8 cellular contexts compared by ENCODE assay signal in genomic region chr7:30286749-30287148, GRCh38. TPM values are rescaled to one million over a fixed set of nuclear protein-coding genes. Genes with fewer than 3 reads are reported as not detected.
DNase-seq lines count a peak whose midpoint lies in the region; ATAC-seq and TF ChIP-seq lines count a peak whose summit lies in the region.

No MANE protein-coding gene starts in this region.

- 68 to 89% (median 88%) methylated on average over 11 of the region's 11 CpGs for WGBS in heart left ventricle, 4 donors

- H3K9me3 ChIP-seq in heart left ventricle = peaks cover 0 to 8% (median 0%) of the 10 kb centered on the region in 12 donors
- no peaks in the 10 kb centered on the region for H3K9me3 ChIP-seq in uterus

- H3K27ac ChIP-seq in heart left ventricle = peak overlapping the region in 2 of 12 donors; percentile 97 to 99
- peak overlapping the region; percentile 98 to 99 for H3K27ac ChIP-seq in uterus

- peaks cover 10% of the 10 kb centered on the region for H3K36me3 Mint-ChIP-seq in memory B cell

- H3K36me3 ChIP-seq in heart left ventricle (no peaks in the 10 kb centered on the region), uterus (no peaks in the 10 kb centered on the region)

- H3K27ac Mint-ChIP-seq in memory B cell = peak overlapping the region; percentile 93

- TF ChIP-seq CTCF in heart left ventricle (IDR thresholded peaks at IDR 0.05) = no peak
- no peak for TF ChIP-seq CTCF in astrocyte of the cerebellum (IDR thresholded peaks at IDR 0.05; ENCODE audit: low read depth, low read length, missing control alignments)
- TF ChIP-seq CTCF in uterus (IDR thresholded peaks at IDR 0.05) = no peak

- ATAC-seq in heart left ventricle (no peak), left ventricle myocardium superior (no peak), memory B cell (ENCODE audit: low read depth) (no peak)

- intact Hi-C loops in heart left ventricle (cut with DNase I) = loop anchor here in 2 of 10 donors (10.0 kb wide), 2 partner anchors 188 to 262 kb away; partner anchors contain the start of genes FKBP14 (in 1 of the 2), NOD1 (in 1 of the 2) and PLEKHA8 (in 1 of the 2)
- intact Hi-C loops in left ventricle myocardium superior (cut with micrococcal nuclease) = no loop called here
- intact Hi-C loops in uterus (cut with DNase I; ENCODE audit: low total_unique reads) = no loop called here

- DNase-seq in heart left ventricle = no peak
- no peak for DNase-seq in left ventricle myocardium superior
- no peak for DNase-seq in astrocyte of the cerebellum (ENCODE audit: low read depth)
- no peak for DNase-seq in memory B cell (ENCODE audit: low spot score in 2 of 2)
- no peak for DNase-seq in uterus
- no peak for DNase-seq in GM19238 (ENCODE audit: insufficient read length, low spot score)
- DNase-seq in NCI-H146 (lab: John Stamatoyannopoulos, UW) = no peak
- DNase-seq in MV-4-11 (lab: John Stamatoyannopoulos, UW) = no peak

- no peaks in the 10 kb centered on the region for H3K27me3 Mint-ChIP-seq in memory B cell

- H3K4me1 ChIP-seq in heart left ventricle (peaks cover 0 to 57% (median 36%) of the 10 kb centered on the region in 12 donors), uterus (peaks cover 0 to 4% of the 10 kb centered on the region in 2 donors)

- peak overlapping the region; percentile 99 for H3K4me3 Mint-ChIP-seq in memory B cell

- in situ Hi-C loops in astrocyte of the cerebellum (cut with HindIII; ENCODE audit: low sequenced_read_pairs) = no loop called here

- H3K9me3 Mint-ChIP-seq in memory B cell = peaks cover 2% of the 10 kb centered on the region

- H3K4me3 ChIP-seq in heart left ventricle (peak overlapping the region in 9 of 12 donors; percentile 70 to 98 (median 85)), astrocyte of the cerebellum (ENCODE audit: low read depth, low read length) (peak overlapping the region; percentile 80), uterus (peak overlapping the region; percentile 91 to 97)

- H3K4me1 Mint-ChIP-seq in memory B cell = peaks cover 28% of the 10 kb centered on the region

- TF ChIP-seq POLR2A in heart left ventricle (IDR thresholded peaks at IDR 0.05) = no peak
- no peak for TF ChIP-seq POLR2A in uterus (IDR thresholded peaks at IDR 0.05)

- H3K27me3 ChIP-seq in heart left ventricle (no peaks in the 10 kb centered on the region), uterus (no peaks in the 10 kb centered on the region)

RNA-seq across cellular contexts. Expression of gene ZNRF2, which starts 2.4 kb away (rescaled TPM):
- total RNA-seq in heart left ventricle = 10 to 100 TPM in 6 of 9 donors, 1 to 10 TPM in 3; 7.3 to 15.2 (median 10.9) TPM
- 1 to 10 TPM; 2.7 to 6.1 TPM for polyA plus RNA-seq in heart left ventricle
- total RNA-seq in left ventricle myocardium superior = 8.6 TPM
- total RNA-seq in uterus = 10 to 100 TPM; 22.0 to 40.6 (median 27.3) TPM
